In genomic region chr1:47532831-47533175, GRCh38 we compare ENCODE assay signal across 9 cellular contexts.
DNase-seq lines count a peak whose midpoint lies in the region; TF ChIP-seq lines count a peak whose summit lies in the region.
"Had no signal": no experiment of that assay in that cellular context is flagged by ENCODE, and none has a peak within 500 bp of the region (broad histone marks: within the 10 kb centered on the region; RNA-seq: fewer than 3 reads in every experiment).

No MANE protein-coding gene starts in this region.

- H3K4me3 ChIP-seq in AG10803 (ENCODE audit: low read length) (peak overlapping the region; percentile 52), SJCRH30 (peak overlapping the region; percentile 21), fibroblast of pulmonary artery (replicated peaks; ENCODE audit: low read depth, low read length) (peak overlapping the region; percentile 51)

- H3K27ac Mint-ChIP-seq in osteocyte (ENCODE audit: unreplicated experiment): peak overlapping the region; percentile 77

- no peaks in the 10 kb centered on the region for H3K36me3 Mint-ChIP-seq in osteocyte (ENCODE audit: unreplicated experiment)

- H3K9me3 ChIP-seq in SJCRH30 (replicated peaks): no peaks in the 10 kb centered on the region

- H3K27me3 Mint-ChIP-seq in osteocyte (ENCODE audit: unreplicated experiment): peaks cover 29% of the 10 kb centered on the region

- H3K4me1 ChIP-seq in SJCRH30: peaks cover 36% of the 10 kb centered on the region

- H3K9me3 Mint-ChIP-seq in osteocyte (ENCODE audit: unreplicated experiment): peaks cover 12% of the 10 kb centered on the region

- peak overlapping the region; percentile 67 for H3K27ac ChIP-seq in SJCRH30

- TF ChIP-seq CTCF in AG10803 (conservative IDR thresholded peaks at IDR 0.05; ENCODE audit: low read length) (no peak), fibroblast of pulmonary artery (IDR thresholded peaks at IDR 0.05; ENCODE audit: low read length, missing control alignments) (no peak), osteocyte (IDR thresholded peaks at IDR 0.05) (no peak)

- H3K36me3 ChIP-seq in SJCRH30: no peaks in the 10 kb centered on the region

- no peaks in the 10 kb centered on the region for H3K27me3 ChIP-seq in SJCRH30

- DNase-seq in AG10803 (ENCODE audit: low read depth): no peak
- DNase-seq in SJCRH30: no peak
- no peak for DNase-seq in fibroblast of pulmonary artery (ENCODE audit: low read depth)
- no peak for DNase-seq in osteocyte (ENCODE audit: extremely low spot score, unreplicated experiment)
- no peak for DNase-seq in G401 (ENCODE audit: low spot score)
- DNase-seq in HuH-7.5 (ENCODE audit: low spot score): no peak
- no peak for DNase-seq in occipital lobe (lab: John Stamatoyannopoulos, UW)
- no peak for DNase-seq in stimulated activated CD8-positive, alpha-beta memory T cell treated with anti-CD3 and anti-CD28 coated beads, Interleukin-4, amount 100 ng/mL, for 48 hours
- DNase-seq: activated gamma-delta T cell treated with Interleukin-2 at 50 U/mL for 16 hours had no signal

- H3K4me1 Mint-ChIP-seq in osteocyte (ENCODE audit: unreplicated experiment): peaks cover 21% of the 10 kb centered on the region

- in situ Hi-C loops in G401 (cut with HindIII; ENCODE audit: low sequenced_read_pairs): no loop called here

- peak overlapping the region; percentile 78 for H3K4me3 Mint-ChIP-seq in osteocyte (ENCODE audit: unreplicated experiment)
